ENCODE assay signal across 8 cellular contexts in the genomic region with DNA sequence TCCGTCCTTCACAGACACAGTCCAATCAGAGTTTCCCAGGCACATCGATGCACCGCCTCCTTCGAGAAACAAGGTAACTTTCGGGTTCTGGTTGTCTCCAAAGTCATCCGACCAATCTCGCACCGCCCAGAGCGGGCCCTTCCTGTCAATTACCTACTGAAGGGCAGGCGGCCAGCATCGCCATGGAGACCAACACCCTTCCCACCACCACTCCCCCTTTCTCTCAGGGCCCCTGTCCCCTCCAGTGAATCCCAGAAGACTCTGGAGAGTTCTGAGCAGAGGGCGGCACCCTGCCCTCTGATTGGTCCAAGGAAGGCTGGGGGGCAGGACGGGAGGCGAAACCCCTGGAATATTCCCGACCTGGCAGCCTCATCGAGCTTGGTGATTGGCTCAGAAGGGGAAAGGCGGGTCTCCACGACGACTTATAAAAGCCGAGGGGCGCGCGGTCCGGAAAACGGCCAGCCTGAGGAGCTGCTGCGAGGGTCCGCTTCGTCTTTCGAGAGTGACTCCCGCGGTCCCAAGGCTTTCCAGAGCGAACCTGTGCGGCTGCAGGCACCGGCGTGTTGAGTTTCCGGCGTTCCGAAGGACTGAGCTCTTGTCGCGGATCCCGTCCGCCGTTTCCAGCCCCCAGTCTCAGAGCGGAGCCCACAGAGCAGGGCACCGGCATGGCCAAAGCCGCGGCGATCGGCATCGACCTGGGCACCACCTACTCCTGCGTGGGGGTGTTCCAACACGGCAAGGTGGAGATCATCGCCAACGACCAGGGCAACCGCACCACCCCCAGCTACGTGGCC. TPM values are rescaled to one million over a fixed set of nuclear protein-coding genes. Genes with fewer than 3 reads are reported as not detected.
A peak's percentile ranks its signal among the peaks of the same experiment; 100 is the strongest.
DNase-seq lines count a peak whose midpoint lies in the region; ATAC-seq and TF ChIP-seq lines count a peak whose summit lies in the region.

TSS of gene HSPA1B (plus strand) at position 453 of the 794 bp plus-strand sequence. CDS start at position 666, 213 bp downstream.

- CTCF ChIA-PET in IMR-90 (lab: Yijun Ruan, JAX), result interaction anchor here (1.3 kb wide), 1 partner anchor 32 kb away, joined by 4 read pairs; the partner anchor contains the start of gene VARS1
- CTCF ChIA-PET in PC-3 (lab: Charles Lee), result interaction anchor here (0.6 to 1.1 kb wide), 4 partner anchors 13 to 52 kb away, joined by 3 to 7 read pairs (median 4); partner anchors contain the start of genes LSM2 and VARS1

- WGBS in IMR-90 (ENCODE audit: extremely low coverage in 2 of 2, insufficient read length in 1 of 2), 2 experiments, result 1% methylated on average over 20 of the region's 56 CpGs; no CpG with 5 or more reads in 1 of the 2 experiments

- H2BK15ac ChIP-seq in IMR-90 (ENCODE audit: low read depth, low read length), result peak within 1 kb of the TSS; percentile 64; the same call in 2 of the 3 replicates

- H3K36me3 ChIP-seq in IMR-90 (ENCODE audit: control insufficient read depth, insufficient read depth, low read length) (no peaks in the 10 kb centered on the region), PC-3 (ENCODE audit: low read depth, low read length) (no peaks in the 10 kb centered on the region)

- peaks cover 6% of the 10 kb centered on the region for H3F3A ChIP-seq in PC-3 (ENCODE audit: low read length, unreplicated experiment)

- peak within 1 kb of the TSS; percentile 82 for H3K18ac ChIP-seq in IMR-90 (ENCODE audit: low read depth, low read length)

- peak within 1 kb of the TSS; percentile 5; the same call in 1 of the 2 replicates for H2BK20ac ChIP-seq in IMR-90 (ENCODE audit: low read depth, low read length)

- H3K23ac ChIP-seq in IMR-90 (ENCODE audit: low read depth, low read length), result peak within 1 kb of the TSS; percentile 91

- BruUV-seq in IMR-90 (replicated peaks; lab: Mats Ljungman, UMichigan) (no TSS peak), PC-3 (replicated peaks; lab: Mats Ljungman, UMichigan) (no TSS peak)

- intact Hi-C loops in IMR-90 (cut with micrococcal nuclease) (loop anchor here (1.0 to 5.0 kb wide), 2 partner anchors 32 to 280 kb away; partner anchors contain the start of genes ATP6V1G2, NFKBIL1 and VARS1), PC-3 (cut with micrococcal nuclease) (no loop called here)

- no peak for TF ChIP-seq RAD21 in IMR-90 (IDR thresholded peaks at IDR 0.05; ENCODE audit: low read length)

- no peaks in the 10 kb centered on the region for H3K9me2 ChIP-seq in PC-3 (replicated peaks; ENCODE audit: low read length)

- H3K4me3 ChIP-seq in IMR-90 (ENCODE audit: insufficient read depth, low read depth, low read length) (peak within 1 kb of the TSS; percentile 64), PC-3 (ENCODE audit: low read length) (peak within 1 kb of the TSS; percentile 95), epithelial cell of proximal tubule (ENCODE audit: low read depth, low read length) (peak within 1 kb of the TSS; percentile 74)

- in situ Hi-C loops in IMR-90 (cut with MboI; ENCODE audit: low sequenced_read_pairs), result no loop called here

- peak within 1 kb of the TSS; percentile 92 for H4K91ac ChIP-seq in IMR-90 (ENCODE audit: insufficient read depth, low read depth, low read length)

- peaks cover 4% of the 10 kb centered on the region; the same call in 1 of the 2 replicates for H3K9me1 ChIP-seq in IMR-90 (ENCODE audit: insufficient read depth, low read length)

- H2AFZ ChIP-seq in IMR-90 (replicated peaks; ENCODE audit: low read length, poor library complexity) (peak within 1 kb of the TSS; percentile 88), PC-3 (ENCODE audit: low read length) (peak within 1 kb of the TSS; percentile 57)

- peaks cover 8 to 26% of the 10 kb centered on the region in 2 experiments; a peak in 3 of 4 replicates for H3K79me1 ChIP-seq in IMR-90 (ENCODE audit: low read depth in 1 of 2, low read length in 2 of 2)

- H3K9ac ChIP-seq in IMR-90 (ENCODE audit: low read depth, low read length) (peak within 1 kb of the TSS; percentile 90), PC-3 (ENCODE audit: low read length) (peak within 1 kb of the TSS; percentile 73)

- H3K4me1 ChIP-seq in IMR-90 (ENCODE audit: control insufficient read depth, insufficient read depth, low read length), result peaks cover 9% of the 10 kb centered on the region
- H3K4me1 ChIP-seq in PC-3 (ENCODE audit: insufficient read depth, low read length), result peaks cover 43% of the 10 kb centered on the region

- H3K79me2 ChIP-seq in PC-3 (ENCODE audit: low read length), result peaks cover 67% of the 10 kb centered on the region

- DNase-seq in DMS 273 treated with DMSO at 0.1 percent for 48 hours (lab: John Stamatoyannopoulos, UW), result peak; percentile 100
- DNase-seq in IMR-90, result peak; percentile 100
- peak; percentile 99 for DNase-seq in PC-3
- DNase-seq in activated T-cell treated with anti-CD3 and anti-CD28 coated beads, Interleukin-2, amount 50 U/mL, for 1 hour, result peak; percentile 82
- peak; percentile 98 for DNase-seq in epithelial cell of proximal tubule (ENCODE audit: low read depth)
- peak; percentile 100 for DNase-seq in mucosa of gallbladder (ENCODE audit: low spot score)
- peak; percentile 75 to 83 for DNase-seq in stimulated activated CD8-positive, alpha-beta memory T cell treated with anti-CD3 and anti-CD28 coated beads, Interleukin-4, amount 100 ng/mL, for 4 hours (ENCODE audit: low read depth in 2 of 2, low spot score in 1 of 2)

- H2BK120ac ChIP-seq in IMR-90 (ENCODE audit: low read depth, low read length), result peak within 1 kb of the TSS; percentile 71

- peak within 1 kb of the TSS; percentile 95 for H2AK9ac ChIP-seq in IMR-90 (replicated peaks; ENCODE audit: low read depth, low read length, poor library complexity)

- TF ChIP-seq POLR2A in IMR-90 (IDR thresholded peaks at IDR 0.05; ENCODE audit: low read depth, low read length), result peak; percentile 99

- H4K20me1 ChIP-seq in IMR-90 (ENCODE audit: insufficient read depth, low read length) (peaks cover 9% of the 10 kb centered on the region), PC-3 (ENCODE audit: low read length) (peaks cover 21% of the 10 kb centered on the region)

- peak within 1 kb of the TSS; percentile 97 to 98 for H4K8ac ChIP-seq in IMR-90 (ENCODE audit: low read depth in 2 of 2, low read length in 2 of 2)

- peak within 1 kb of the TSS; percentile 93 for H3K27ac ChIP-seq in IMR-90 (ENCODE audit: insufficient read depth, low read length)
- peak within 1 kb of the TSS; percentile 82 for H3K27ac ChIP-seq in PC-3 (ENCODE audit: low read length)

- dilution Hi-C loops in IMR-90 (cut with HindIII; ENCODE audit: low sequenced_read_pairs, unreplicated experiment), result no loop called here

- POLR2A ChIA-PET in IMR-90 (lab: Charles Lee; ENCODE audit: unreplicated experiment) (interaction anchor here (0.5 to 1.5 kb wide), 7 partner anchors 13 to 121 kb away, joined by 3 to 10 read pairs (median 4); partner anchors contain the start of genes HSPA1A, HSPA1L, LSM2 and LY6G6F), PC-3 (lab: Charles Lee; ENCODE audit: unreplicated experiment) (interaction anchor here (0.5 to 2.5 kb wide), 26 partner anchors 8 to 1767 kb away, joined by 3 to 54 read pairs (median 4); partner anchors contain the start of genes CLIC1, DDX39B, GPANK1 and HSPA1A)

- H3K14ac ChIP-seq in IMR-90 (replicated peaks; ENCODE audit: low read depth, low read length), result peak within 1 kb of the TSS; percentile 96

- peak within 1 kb of the TSS; percentile 85 for H3K56ac ChIP-seq in IMR-90 (ENCODE audit: extremely low read depth, insufficient read depth, low read length)

- peak within 1 kb of the TSS; percentile 85 for H2BK5ac ChIP-seq in IMR-90 (ENCODE audit: low read depth, low read length, poor library complexity, severe bottlenecking)

- ATAC-seq in GM21528 (IDR thresholded peaks at IDR 0.05; ENCODE audit: low FRiP score, unreplicated experiment) (peak; percentile 66), IMR-90 (ENCODE audit: low read depth) (peak; percentile 92), PC-3 (peak; percentile 82)

- H3K4ac ChIP-seq in IMR-90 (ENCODE audit: low read depth, low read length), result peak within 1 kb of the TSS; percentile 97

- H4K5ac ChIP-seq in IMR-90 (ENCODE audit: low read depth, low read length), result peak within 1 kb of the TSS; percentile 97

- no peak for TF ChIP-seq CTCF in IMR-90 (conservative IDR thresholded peaks at IDR 0.05; ENCODE audit: low read depth, low read length)
- TF ChIP-seq CTCF in PC-3 (conservative IDR thresholded peaks at IDR 0.05; ENCODE audit: low read depth, low read length), result no peak
- no peak for TF ChIP-seq CTCF in epithelial cell of proximal tubule (conservative IDR thresholded peaks at IDR 0.05; ENCODE audit: low read depth, low read length)

- H3K4me2 ChIP-seq in IMR-90 (ENCODE audit: low read depth, low read length) (peak within 1 kb of the TSS; percentile 83), PC-3 (ENCODE audit: low read length) (peak within 1 kb of the TSS; percentile 89)

- no peaks in the 10 kb centered on the region for H3K27me3 ChIP-seq in IMR-90 (ENCODE audit: control insufficient read depth, insufficient read depth, low read length)
- no peaks in the 10 kb centered on the region for H3K27me3 ChIP-seq in PC-3 (ENCODE audit: low read length)

- peak within 1 kb of the TSS; percentile 41 for H2AK5ac ChIP-seq in IMR-90 (ENCODE audit: low read depth, low read length)

- H3K9me3 ChIP-seq in IMR-90 (ENCODE audit: control insufficient read depth, insufficient read depth, low read length), result no peaks in the 10 kb centered on the region
- H3K9me3 ChIP-seq in PC-3 (ENCODE audit: low read length), result no peaks in the 10 kb centered on the region

TF ChIP-seq in IMR-90, 13 proteins besides CTCF, POLR2A, EP300 and RAD21:
- 0 out of 2 replicates have a peak, but pooled peaks have one; percentile 58 for TF ChIP-seq MAZ (IDR thresholded peaks at IDR 0.05; ENCODE audit: borderline replicate concordance, low read depth, low read length)
- 0 out of 2 replicates have a peak, but pooled peaks have one; percentile 3 for TF ChIP-seq RFX5 (IDR thresholded peaks at IDR 0.05; ENCODE audit: low read depth, low read length)
- 0 out of 2 replicates have a peak, but pooled peaks have one; percentile 4 for TF ChIP-seq MXI1 (IDR thresholded peaks at IDR 0.05; ENCODE audit: borderline replicate concordance, low read depth, low read length)
- no peak for TF ChIP-seq SMC3 (IDR thresholded peaks at IDR 0.05; ENCODE audit: low read depth, low read length)
- TF ChIP-seq FOS (IDR thresholded peaks at IDR 0.05; ENCODE audit: low read depth, low read length), result no peak

RNA-seq across cellular contexts. Expression of gene HSPA1B, which starts in this region (rescaled TPM):
- total RNA-seq in IMR-90 (2012; rRNA removed) (93.6 and 118 TPM in 2 replicates), PC-3 (2014; rRNA removed) (265 and 331 TPM in 2 replicates), epithelial cell of proximal tubule (58.4 and 136 TPM in 2 replicates), mucosa of gallbladder (277 TPM)
- polyA plus RNA-seq in IMR-90 (2012; rRNA removed), result 59.4 and 61.1 TPM in 2 replicates
- polyA plus RNA-seq in IMR-90 (2012; cell fraction: cytosol; rRNA removed), result 37.3 and 63.5 TPM in 2 replicates
- polyA plus RNA-seq in IMR-90 (2012; cell fraction: nucleus; rRNA removed; ENCODE audit: low replicate concordance), result 23.4 and 49.3 TPM in 2 replicates

Comparison
In these comparisons a context has a peak if more than half of its experiments do, and no peak if none do; other contexts are left out.
1. Peak in every context shown above with its lines: DNase-seq, ATAC-seq, H3K4me3 ChIP-seq and H3K27ac ChIP-seq.